Comparison of ENCODE assay signal across 15 cellular contexts in the genomic region with DNA sequence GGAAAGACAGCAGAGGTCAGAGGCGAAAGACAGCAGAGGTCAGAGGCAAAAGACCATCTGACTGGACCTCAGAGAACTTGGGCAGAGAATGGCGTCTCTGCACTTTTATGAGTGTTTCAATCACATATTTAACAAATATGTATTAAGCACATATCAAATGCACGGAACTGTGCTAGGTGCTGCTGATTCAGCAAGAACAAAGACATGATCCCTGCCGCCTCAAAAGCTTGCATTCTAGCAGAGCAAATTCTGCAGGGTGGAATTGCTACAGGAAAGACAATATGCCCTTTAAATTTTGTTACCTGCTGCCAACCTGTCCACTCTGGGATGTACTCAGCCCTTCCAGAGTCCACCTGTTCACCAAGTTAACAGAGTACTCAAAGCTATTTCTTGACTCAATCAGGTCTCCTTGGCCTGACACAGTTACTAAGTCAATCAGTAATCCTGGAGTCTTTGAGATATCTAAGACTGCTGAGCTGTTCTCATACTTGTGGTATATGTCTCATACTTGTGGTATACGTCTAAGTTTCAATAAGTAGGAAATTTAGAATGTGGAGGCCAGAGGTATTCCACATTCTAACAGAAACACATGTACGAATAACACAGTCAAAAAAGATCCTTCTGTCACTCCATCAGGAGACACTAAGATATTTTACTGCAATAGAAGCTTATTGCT.
DNase-seq lines count a peak whose midpoint lies in the region; ATAC-seq and TF ChIP-seq lines count a peak whose summit lies in the region.
"Had no signal": no experiment of that assay in that cellular context is flagged by ENCODE, and none has a peak within 500 bp of the region (broad histone marks: within the 10 kb centered on the region; RNA-seq: fewer than 3 reads in every experiment).

No MANE protein-coding gene starts in this region.

- no peak for ATAC-seq in GM21528 (IDR thresholded peaks at IDR 0.05; ENCODE audit: low FRiP score, unreplicated experiment)
- ATAC-seq in HG02970 (IDR thresholded peaks at IDR 0.05; ENCODE audit: low FRiP score, unreplicated experiment): no peak
- no peak for ATAC-seq in heart right ventricle

- DNase-seq in CD14-positive monocyte (ENCODE audit: low spot score): no peak
- peak; percentile 66 for DNase-seq in HS-5 (ENCODE audit: low read depth)
- DNase-seq in astrocyte of the hippocampus (ENCODE audit: low read depth, low spot score): peak; percentile 78
- peak; percentile 77 for DNase-seq in kidney epithelial cell (ENCODE audit: low read depth)
- DNase-seq in heart right ventricle: no peak
- no peak for DNase-seq in NCI-H1417 treated with DMSO at 0.1 percent for 48 hours (lab: John Stamatoyannopoulos, UW)
- DNase-seq: effector CD8-positive, alpha-beta T cell; NCI-H345; stimulated activated CD4-positive, alpha-beta T cell treated with anti-CD3 and anti-CD28 coated beads, Interleukin-4, amount 100 ng/mL, for 24 hours had no signal

- H3K27ac Mint-ChIP-seq in CD14-positive monocyte: peak overlapping the region in 5 of 7 donors; percentile 10 to 68 (median 56)
- H3K27ac Mint-ChIP-seq: IgD-negative memory B cell, mesothelial cell of epicardium, progenitor cell of endocrine pancreas had no signal

- TF ChIP-seq CTCF in CD14-positive monocyte (IDR thresholded peaks at IDR 0.05) (no peak), kidney epithelial cell (IDR thresholded peaks at IDR 0.05; ENCODE audit: insufficient read depth, low read length, poor library complexity, severe bottlenecking) (no peak), heart right ventricle (IDR thresholded peaks at IDR 0.05) (no peak)

- H3K27me3 Mint-ChIP-seq in CD14-positive monocyte (ENCODE audit: low read depth in 3 of 3): no peaks in the 10 kb centered on the region
- H3K27me3 Mint-ChIP-seq: progenitor cell of endocrine pancreas had no signal

- H3K36me3 ChIP-seq in kidney epithelial cell (ENCODE audit: control insufficient read depth, insufficient read depth, low read length) (no peaks in the 10 kb centered on the region), heart right ventricle (peaks cover 0 to 8% (median 0%) of the 10 kb centered on the region in 9 donors)

- H3K27ac ChIP-seq in heart right ventricle: no peak overlapping the region
- H3K27ac ChIP-seq: PC-9 had no signal

- peaks cover 20% of the 10 kb centered on the region for H3K4me1 Mint-ChIP-seq in CD14-positive monocyte
- H3K4me1 Mint-ChIP-seq: IgD-negative memory B cell had no signal

- H3K9me3 Mint-ChIP-seq in CD14-positive monocyte: peaks cover 0 to 2% (median 0%) of the 10 kb centered on the region in 7 donors
- H3K9me3 Mint-ChIP-seq: mesothelial cell of epicardium had no signal

- no peaks in the 10 kb centered on the region for H3K9me3 ChIP-seq in heart right ventricle

- intact Hi-C loops in CD14-positive monocyte (cut with micrococcal nuclease): no loop called here
- intact Hi-C loops in heart right ventricle (cut with DNase I): loop anchor here in 2 of 10 donors (5.0 to 10.0 kb wide), 2 partner anchors 52 to 55 kb away; no protein-coding TSS in a partner anchor

- H3K4me3 ChIP-seq in kidney epithelial cell (ENCODE audit: low read depth, low read length) (no peak overlapping the region), heart right ventricle (no peak overlapping the region)
- H3K4me3 ChIP-seq: PC-9 had no signal

- no peak overlapping the region for H3K4me3 Mint-ChIP-seq in CD14-positive monocyte
- H3K4me3 Mint-ChIP-seq: IgD-negative memory B cell, mesothelial cell of epicardium had no signal

- H3K27me3 ChIP-seq in kidney epithelial cell (ENCODE audit: control insufficient read depth, insufficient read depth, low read length) (no peaks in the 10 kb centered on the region), heart right ventricle (no peaks in the 10 kb centered on the region)

- peaks cover 0 to 34% (median 12%) of the 10 kb centered on the region in 9 donors for H3K4me1 ChIP-seq in heart right ventricle

- 96 to 97% methylated on average over 6 of the region's 6 CpGs for WGBS in heart right ventricle, 2 donors

- H3K36me3 Mint-ChIP-seq in CD14-positive monocyte: peaks cover 38 to 51% of the 10 kb centered on the region in 2 donors
- H3K36me3 Mint-ChIP-seq: IgD-negative memory B cell had no signal

Comparison
In these comparisons a context has a peak if more than half of its experiments do, and no peak if none do; other contexts are left out.
1. DNase-seq: peak in HS-5 (single experiment), astrocyte of the hippocampus (single experiment) and kidney epithelial cell (single experiment); none in CD14-positive monocyte (single experiment), heart right ventricle (0 of 2) and NCI-H1417 treated with DMSO at 0.1 percent for 48 hours (single experiment).